Comparison of ENCODE assay signal across 12 cellular contexts in genomic region chr1:152018537-152018936, GRCh38. TPM values are rescaled to one million over a fixed set of nuclear protein-coding genes. Genes with fewer than 3 reads are reported as not detected.
DNase-seq lines count a peak whose midpoint lies in the region; ATAC-seq and TF ChIP-seq lines count a peak whose summit lies in the region.
"Had no signal": no experiment of that assay in that cellular context is flagged by ENCODE, and none has a peak within 500 bp of the region (broad histone marks: within the 10 kb centered on the region; RNA-seq: fewer than 3 reads in every experiment).

No MANE protein-coding gene starts in this region.

- ATAC-seq in activated T-cell treated with anti-CD3 and anti-CD28 coated beads, Interleukin-2, amount 50 U/mL, for 72 hours (replicated peaks in 1 of 2): no peak
- ATAC-seq: psoas muscle had no signal

- no peak overlapping the region for H3K27ac Mint-ChIP-seq in activated T-cell treated with anti-CD3 and anti-CD28 coated beads, Interleukin-2, amount 50 U/mL, for 72 hours
- H3K27ac Mint-ChIP-seq in activated T-cell treated with anti-CD3 and anti-CD28 coated beads, Interleukin-2, amount 50 U/mL, for 24 hours: no peak overlapping the region
- H3K27ac Mint-ChIP-seq in osteocyte (ENCODE audit: unreplicated experiment): no peak overlapping the region

- H3K4me3 Mint-ChIP-seq in activated T-cell treated with anti-CD3 and anti-CD28 coated beads, Interleukin-2, amount 50 U/mL, for 72 hours: no peak overlapping the region
- no peak overlapping the region for H3K4me3 Mint-ChIP-seq in activated T-cell treated with anti-CD3 and anti-CD28 coated beads, Interleukin-2, amount 50 U/mL, for 24 hours
- no peak overlapping the region for H3K4me3 Mint-ChIP-seq in osteocyte (ENCODE audit: unreplicated experiment)
- H3K4me3 Mint-ChIP-seq: central memory CD8-positive, alpha-beta T cell had no signal

- peak; percentile 44 to 47 for DNase-seq in activated T-cell treated with anti-CD3 and anti-CD28 coated beads, Interleukin-2, amount 50 U/mL, for 72 hours
- DNase-seq in activated T-cell treated with anti-CD3 and anti-CD28 coated beads, Interleukin-2, amount 50 U/mL, for 24 hours: no peak
- DNase-seq in LNCaP clone FGC (ENCODE audit: low read depth) (no peak), cerebellar cortex (ENCODE audit: low spot score) (peak; percentile 18), osteocyte (ENCODE audit: extremely low spot score, unreplicated experiment) (no peak), NCI-H748 (lab: John Stamatoyannopoulos, UW; ENCODE audit: unreplicated experiment) (no peak), retina (no peak), HEK293T (ENCODE audit: extremely low spot score) (no peak)
- DNase-seq: activated CD4-positive, CD25-positive, alpha-beta regulatory T cell; NCI-H345; psoas muscle had no signal

- POLR2A ChIA-PET in HEK293T (lab: Yijun Ruan, JAX): no interaction called here

- no peaks in the 10 kb centered on the region for H3K36me3 Mint-ChIP-seq in activated T-cell treated with anti-CD3 and anti-CD28 coated beads, Interleukin-2, amount 50 U/mL, for 72 hours (ENCODE audit: insufficient read depth in 2 of 2)
- no peaks in the 10 kb centered on the region for H3K36me3 Mint-ChIP-seq in activated T-cell treated with anti-CD3 and anti-CD28 coated beads, Interleukin-2, amount 50 U/mL, for 24 hours (ENCODE audit: low read depth)
- H3K36me3 Mint-ChIP-seq in osteocyte (ENCODE audit: unreplicated experiment): no peaks in the 10 kb centered on the region

- H3K4me1 Mint-ChIP-seq in activated T-cell treated with anti-CD3 and anti-CD28 coated beads, Interleukin-2, amount 50 U/mL, for 72 hours (ENCODE audit: low read depth): peaks cover 9% of the 10 kb centered on the region
- peaks cover 4% of the 10 kb centered on the region for H3K4me1 Mint-ChIP-seq in activated T-cell treated with anti-CD3 and anti-CD28 coated beads, Interleukin-2, amount 50 U/mL, for 24 hours (ENCODE audit: low read depth)
- no peaks in the 10 kb centered on the region for H3K4me1 Mint-ChIP-seq in osteocyte (ENCODE audit: unreplicated experiment)

- H3K9me3 Mint-ChIP-seq in activated T-cell treated with anti-CD3 and anti-CD28 coated beads, Interleukin-2, amount 50 U/mL, for 72 hours: no peaks in the 10 kb centered on the region
- no peaks in the 10 kb centered on the region for H3K9me3 Mint-ChIP-seq in activated T-cell treated with anti-CD3 and anti-CD28 coated beads, Interleukin-2, amount 50 U/mL, for 24 hours
- H3K9me3 Mint-ChIP-seq in osteocyte (ENCODE audit: unreplicated experiment): no peaks in the 10 kb centered on the region
- H3K9me3 Mint-ChIP-seq: central memory CD8-positive, alpha-beta T cell had no signal

- H3K27me3 Mint-ChIP-seq in activated T-cell treated with anti-CD3 and anti-CD28 coated beads, Interleukin-2, amount 50 U/mL, for 72 hours (ENCODE audit: low read depth): peaks cover 34% of the 10 kb centered on the region
- H3K27me3 Mint-ChIP-seq in activated T-cell treated with anti-CD3 and anti-CD28 coated beads, Interleukin-2, amount 50 U/mL, for 24 hours: peaks cover 11% of the 10 kb centered on the region
- peaks cover 46% of the 10 kb centered on the region for H3K27me3 Mint-ChIP-seq in osteocyte (ENCODE audit: unreplicated experiment)

- H3K4me3 ChIP-seq in LNCaP clone FGC (ENCODE audit: low read depth, low read length): no peak overlapping the region
- H3K4me3 ChIP-seq: psoas muscle had no signal

- CTCF ChIA-PET in HEK293T (lab: Yijun Ruan, JAX): interaction anchor here (0.6 to 1.5 kb wide), 9 partner anchors 13 to 139 kb away, joined by 3 to 5 read pairs (median 3); no protein-coding TSS in a partner anchor

- peak; percentile 24; the same call in 1 of the 2 replicates for TF ChIP-seq CTCF in LNCaP clone FGC (IDR thresholded peaks at IDR 0.05; ENCODE audit: control insufficient read depth, extremely low read depth, insufficient read depth)
- TF ChIP-seq CTCF in osteocyte (IDR thresholded peaks at IDR 0.05): peak; percentile 22

TF ChIP-seq in HEK293T, 16 proteins besides CTCF, POLR2A, EP300 and RAD21:
- TF ChIP-seq ZNF384 (IDR thresholded peaks at IDR 0.05) (no peak), LEF1 (IDR thresholded peaks at IDR 0.05; ENCODE audit: borderline replicate concordance) (no peak), FOXA1 (IDR thresholded peaks at IDR 0.05) (no peak), SUZ12 (IDR thresholded peaks at IDR 0.05) (no peak), ELF4 (IDR thresholded peaks at IDR 0.05) (no peak), NFRKB (IDR thresholded peaks at IDR 0.05) (no peak), L3MBTL2 (conservative IDR thresholded peaks at IDR 0.05) (no peak), FOXM1 (IDR thresholded peaks at IDR 0.05; ENCODE audit: borderline replicate concordance) (no peak), ARNT (IDR thresholded peaks at IDR 0.05) (no peak)
- TF ChIP-seq, protein P1, sequence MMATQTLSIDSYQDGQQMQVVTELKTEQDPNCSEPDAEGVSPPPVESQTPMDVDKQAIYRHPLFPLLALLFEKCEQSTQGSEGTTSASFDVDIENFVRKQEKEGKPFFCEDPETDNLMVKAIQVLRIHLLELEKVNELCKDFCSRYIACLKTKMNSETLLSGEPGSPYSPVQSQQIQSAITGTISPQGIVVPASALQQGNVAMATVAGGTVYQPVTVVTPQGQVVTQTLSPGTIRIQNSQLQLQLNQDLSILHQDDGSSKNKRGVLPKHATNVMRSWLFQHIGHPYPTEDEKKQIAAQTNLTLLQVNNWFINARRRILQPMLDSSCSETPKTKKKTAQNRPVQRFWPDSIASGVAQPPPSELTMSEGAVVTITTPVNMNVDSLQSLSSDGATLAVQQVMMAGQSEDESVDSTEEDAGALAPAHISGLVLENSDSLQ (IDR thresholded peaks at IDR 0.05): no peak
TF ChIP-seq in HEK293T: peak in this region for 0.

RNA-seq across cellular contexts. Expression of gene S100A11, which starts 18.3 kb away (rescaled TPM):
- total RNA-seq in activated T-cell treated with anti-CD3 and anti-CD28 coated beads, Interleukin-2, amount 50 U/mL, for 72 hours: 100 to 1,000 TPM; 252 to 355 TPM
- total RNA-seq in osteocyte: 443 and 446 TPM in 2 replicates

RNA-seq across cellular contexts. Expression of gene S100A10, which starts 24.9 kb away (rescaled TPM):
- total RNA-seq in activated T-cell treated with anti-CD3 and anti-CD28 coated beads, Interleukin-2, amount 50 U/mL, for 72 hours: 100 to 1,000 TPM in 1 of 2 donors, 10 to 100 TPM in 1; 76.6 to 138 TPM
- 227 and 234 TPM in 2 replicates for total RNA-seq in osteocyte

Comparison
In these comparisons a context has a peak if more than half of its experiments do, and no peak if none do; other contexts are left out.
1. DNase-seq: peak in activated T-cell treated with anti-CD3 and anti-CD28 coated beads, Interleukin-2, amount 50 U/mL, for 72 hours (2 of 2) and cerebellar cortex (single experiment); none in activated T-cell treated with anti-CD3 and anti-CD28 coated beads, Interleukin-2, amount 50 U/mL, for 24 hours (single experiment), LNCaP clone FGC (single experiment), osteocyte (single experiment), NCI-H748 (single experiment), retina (single experiment) and HEK293T (single experiment).